In the genomic region with DNA sequence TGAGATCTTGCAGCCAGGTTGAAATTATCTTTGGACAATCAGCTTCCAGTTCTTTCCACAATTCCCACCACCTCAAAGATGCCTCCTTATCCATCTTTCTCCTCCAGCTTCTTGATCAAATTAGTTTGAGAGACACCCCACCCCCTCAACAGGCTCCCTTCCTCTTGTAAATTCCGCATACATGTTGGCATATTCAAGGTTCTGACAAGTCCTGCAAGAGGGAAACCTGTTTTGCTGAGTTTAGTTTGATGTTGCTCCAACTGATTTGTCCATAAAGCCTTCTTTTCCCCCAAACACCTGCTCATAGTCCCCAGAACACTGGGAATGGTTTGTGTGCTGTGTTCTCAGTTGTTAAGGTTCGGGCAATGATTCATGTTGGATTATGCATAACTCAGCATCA, we compare ENCODE assay signal across 26 cellular contexts.
"Had no signal": no experiment of that assay in that cellular context is flagged by ENCODE, and none has a peak within 500 bp of the region (broad histone marks: within the 10 kb centered on the region; RNA-seq: fewer than 3 reads in every experiment).

No MANE protein-coding gene starts in this region.

- H3K9ac ChIP-seq: neural progenitor cell, parathyroid adenoma had no signal

- ATAC-seq: naive thymus-derived CD4-positive, alpha-beta T cell; natural killer cell; right cardiac atrium; right lobe of liver; stimulated activated effector memory CD8-positive, alpha-beta T cell treated with anti-CD3 and anti-CD28 coated beads, Interleukin-12 subunit alpha, Interleukin-12 subunit beta, amount 100 ng/mL, for 72 hours; stimulated activated naive B cell treated with anti-CD40 and anti-IgM and Interleukin-4, amounts not matched to agents 10 μg/mL and 1 μg/mL and 100 μg/mL, for 72 hours had no signal

- H3K27me3 ChIP-seq: ovary, right lobe of liver, thyroid gland, tibial nerve, upper lobe of left lung, vagina had no signal

- H3K36me3 ChIP-seq: neural progenitor cell, ovary, right lobe of liver, sigmoid colon, spleen, stomach, thoracic aorta, thyroid gland, tibial nerve, upper lobe of left lung, vagina had no signal

- H3K79me2 ChIP-seq: parathyroid adenoma had no signal

- H2AFZ ChIP-seq: neural progenitor cell, parathyroid adenoma had no signal

- H3K4me3 ChIP-seq: neural progenitor cell, ovary, psoas muscle, right lobe of liver, sigmoid colon, skin epidermis, smooth muscle cell, spleen, stomach, thoracic aorta, thyroid gland, tibial nerve, upper lobe of left lung, vagina had no signal

- H3K4me2 ChIP-seq: neural progenitor cell, smooth muscle cell had no signal

- H3K4me1 ChIP-seq: neural progenitor cell, parathyroid adenoma, psoas muscle, right lobe of liver, sigmoid colon, spleen, stomach, thyroid gland, tibial nerve, upper lobe of left lung, vagina had no signal

- H3K27ac ChIP-seq: neural progenitor cell, ovary, parathyroid adenoma, psoas muscle, right lobe of liver, sigmoid colon, skin epidermis, spleen, stomach, thoracic aorta, thyroid gland, tibial nerve, upper lobe of left lung, vagina had no signal

- H3K9me3 ChIP-seq: ovary, psoas muscle, right lobe of liver, sigmoid colon, spleen, stomach, thoracic aorta, thyroid gland, tibial nerve, upper lobe of left lung, vagina had no signal

- DNase-seq: naive thymus-derived CD4-positive, alpha-beta T cell; natural killer cell; occipital lobe; ovary; psoas muscle; right cardiac atrium; right lobe of liver; sigmoid colon; spleen; stimulated activated CD4-positive, alpha-beta T cell treated with anti-CD3 and anti-CD28 coated beads, Interleukin-12 subunit alpha, Interleukin-12 subunit beta, amount 100 ng/mL, for 4 hours; stimulated activated CD4-positive, alpha-beta T cell treated with anti-CD3 and anti-CD28 coated beads, Interleukin-1b, Interleukin-23, amount 100 ng/mL, for 48 hours; stimulated activated CD4-positive, alpha-beta T cell treated with anti-CD3 and anti-CD28 coated beads, Interleukin-4, amount 100 ng/mL, for 24 hours; stimulated activated naive B cell treated with anti-CD40 and anti-IgM and Interleukin-4, amounts not matched to agents 10 μg/mL and 1 μg/mL and 100 μg/mL, for 72 hours; stimulated activated naive CD4-positive, alpha-beta T cell treated with Interleukin-2 at 50 U/mL for 16 hours; stomach; thyroid gland; trophoblast cell; upper lobe of left lung had no signal
